Comparison of ENCODE assay signal across 17 cellular contexts in genomic region chr2:176699098-176699497, GRCh38.
DNase-seq lines count a peak whose midpoint lies in the region; ATAC-seq, FAIRE-seq and TF ChIP-seq lines count a peak whose summit lies in the region.
"Had no signal": no experiment of that assay in that cellular context is flagged by ENCODE, and none has a peak within 500 bp of the region (broad histone marks: within the 10 kb centered on the region; RNA-seq: fewer than 3 reads in every experiment).

No MANE protein-coding gene starts in this region.

- DNase-seq in D721Med (ENCODE audit: insufficient read length, low spot score) (no peak), NCI-H524 (lab: John Stamatoyannopoulos, UW) (peak; percentile 2 to 60), HuH-7.5 (ENCODE audit: low spot score) (no peak), medulla oblongata (ENCODE audit: extremely low spot score) (no peak)
- DNase-seq: AML-193; Calu3; CD4-positive, alpha-beta memory T cell; DMS 273 treated with DMSO at 0.1 percent for 48 hours; DMS53; DND-41; EL; GOT3; H7 had no signal

- no peak for ATAC-seq in HG03520 (IDR thresholded peaks at IDR 0.05; ENCODE audit: unreplicated experiment)
- ATAC-seq: GM12878, HCT116 had no signal

- no peak for TF ChIP-seq CTCF in D721Med (IDR thresholded peaks at IDR 0.05; ENCODE audit: insufficient read depth, missing control alignments)

- FAIRE-seq in D721Med (lab: Jason Lieb, UNC) = peak; percentile 64
- peak; percentile 3 for FAIRE-seq in TTC549 (lab: Jason Lieb, UNC)
- FAIRE-seq: GM12878 had no signal

Comparison
In these comparisons a context has a peak if more than half of its experiments do, and no peak if none do; other contexts are left out.
1. DNase-seq: peak in NCI-H524 (2 of 2); none in D721Med (single experiment), HuH-7.5 (single experiment) and medulla oblongata (single experiment).